1 cellular context compared by ENCODE assay signal in the genomic region with DNA sequence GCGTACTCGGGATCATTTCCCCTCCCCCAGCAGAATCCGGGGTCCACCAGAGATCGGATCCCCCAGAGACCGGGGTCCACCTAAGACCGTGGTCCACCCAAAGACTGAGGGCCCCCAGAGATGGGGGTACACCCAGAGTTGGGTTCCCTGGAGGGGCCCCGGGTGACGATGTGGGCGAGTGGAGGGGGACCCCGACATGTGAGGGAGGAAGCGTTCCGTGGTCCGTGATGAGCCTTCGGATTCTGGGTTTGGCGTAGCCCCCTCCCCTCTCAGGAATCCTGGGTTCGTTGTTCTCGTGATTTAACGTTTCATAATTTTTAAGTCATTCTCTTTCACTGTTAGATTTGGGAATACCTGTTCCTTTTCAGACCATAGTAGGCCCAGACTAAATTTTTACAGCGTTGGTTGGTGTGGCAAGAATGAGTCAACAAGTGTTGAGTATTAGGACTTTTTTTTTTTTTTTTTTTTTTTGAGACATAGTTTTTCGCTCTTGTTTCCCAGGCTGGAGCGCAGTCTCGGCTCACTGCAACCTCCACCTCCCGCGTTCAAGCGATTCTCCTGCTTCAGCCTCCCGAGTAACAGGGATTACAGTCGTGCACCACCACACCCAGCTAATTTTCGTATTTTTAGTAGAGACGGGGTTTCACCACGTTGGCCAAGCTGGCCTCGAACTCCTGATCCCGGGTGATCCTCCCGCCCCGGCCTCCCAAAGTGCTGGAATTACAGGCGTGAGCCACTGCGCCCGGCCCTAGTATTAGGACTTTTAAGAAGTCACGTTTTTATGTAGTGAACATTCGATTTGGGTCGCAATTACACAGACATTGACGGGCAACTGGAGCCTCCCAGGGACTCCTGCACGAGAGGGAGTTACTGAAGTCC.
TF ChIP-seq lines count a peak whose summit lies in the region.

No MANE protein-coding gene starts in this region.

TF ChIP-seq in SK-N-SH treated with all-trans-retinoic acid at 6 μM for 48 hours, 23 proteins besides CTCF, POLR2A, EP300 and RAD21 (continued from another document):
- no peak for TF ChIP-seq TOX (CRISPR knock-in tag; IDR thresholded peaks at IDR 0.05; ENCODE audit: borderline replicate concordance)
